ENCODE assay signal across 8 cellular contexts in genomic region chr11:70331320-70331843, GRCh38.
DNase-seq lines count a peak whose midpoint lies in the region; ATAC-seq and TF ChIP-seq lines count a peak whose summit lies in the region.
"Not testable (repeated sequence)": the region's sequence is repeated elsewhere in the genome, so short reads cannot be mapped to it uniquely, and the experiment has no call there.

No MANE protein-coding gene starts in this region.

- not testable (repeated sequence) for H3K4me3 ChIP-seq in AG10803 (ENCODE audit: low read length); PC-9; cardiac muscle cell; osteoblast (ENCODE audit: insufficient read depth, low read length); upper lobe of right lung

- not testable (repeated sequence) for H3K27ac ChIP-seq in PC-9; cardiac muscle cell; osteoblast (ENCODE audit: low read depth, low read length); upper lobe of right lung
- H3K27ac ChIP-seq in caudate nucleus (ENCODE audit: low read depth, low read length), result peak overlapping the region; percentile 33

- H2AFZ ChIP-seq in PC-9; osteoblast (ENCODE audit: low read length): not testable (repeated sequence)

- BruUV-seq in PC-9 (replicated peaks; lab: Mats Ljungman, UMichigan), result not testable (repeated sequence)

- not testable (repeated sequence) for H3K4me1 Mint-ChIP-seq in endothelial cell (ENCODE audit: unreplicated experiment)

- H3K4me3 Mint-ChIP-seq in endothelial cell (ENCODE audit: unreplicated experiment), result not testable (repeated sequence)

- not testable (repeated sequence) for H3K9me3 Mint-ChIP-seq in endothelial cell (ENCODE audit: unreplicated experiment)

- not testable (repeated sequence) for H3K9me3 ChIP-seq in PC-9 (ENCODE audit: insufficient read depth, low read depth); cardiac muscle cell (ENCODE audit: low read depth); osteoblast (ENCODE audit: low read depth, low read length); upper lobe of right lung

- H3K27me3 Mint-ChIP-seq in endothelial cell (ENCODE audit: unreplicated experiment), result not testable (repeated sequence)

- peaks cover 41% of the 10 kb centered on the region for H3K36me3 Mint-ChIP-seq in endothelial cell (ENCODE audit: low read depth, unreplicated experiment)

- intact Hi-C loops in PC-9 (cut with micrococcal nuclease; ENCODE audit: unreplicated experiment); upper lobe of right lung (cut with DNase I): not testable (repeated sequence)

- not testable (repeated sequence) for H3K27me3 ChIP-seq in PC-9 (ENCODE audit: insufficient read depth, low read depth); cardiac muscle cell; osteoblast (ENCODE audit: insufficient read depth, low read length); upper lobe of right lung

- POLR2A ChIA-PET in PC-9 (lab: Charles Lee; ENCODE audit: unreplicated experiment), result interaction anchor here (0.6 to 0.8 kb wide), 2 partner anchors 20 to 76 kb away, joined by 4 to 6 read pairs; no protein-coding TSS in a partner anchor

- H3K79me2 ChIP-seq in PC-9 (ENCODE audit: low read depth); osteoblast (ENCODE audit: insufficient read depth, low read length): not testable (repeated sequence)

- not testable (repeated sequence) for H4K20me1 ChIP-seq in PC-9 (ENCODE audit: insufficient read depth); osteoblast (ENCODE audit: insufficient read depth, low read length)

- not testable (repeated sequence) for H3K4me1 ChIP-seq in PC-9 (replicated peaks; ENCODE audit: insufficient read depth); osteoblast (ENCODE audit: insufficient read depth, low read length); upper lobe of right lung
- H3K4me1 ChIP-seq in cardiac muscle cell (ENCODE audit: low read depth), result peaks cover 26% of the 10 kb centered on the region

- not testable (repeated sequence) for DNase-seq in AG10803 (ENCODE audit: low read depth); PC-9; caudate nucleus (lab: John Stamatoyannopoulos, UW); endothelial cell (ENCODE audit: low spot score); cardiac muscle cell (ENCODE audit: low read depth in 1 of 2, low spot score in 1 of 2); osteoblast (ENCODE audit: insufficient read length, low spot score, missing footprints); upper lobe of right lung

- CTCF ChIA-PET in PC-9 (lab: Charles Lee), result not testable (repeated sequence)

- not testable (repeated sequence) for H3K9me2 ChIP-seq in PC-9 (ENCODE audit: insufficient read depth)

- H3K27ac Mint-ChIP-seq in endothelial cell (ENCODE audit: unreplicated experiment), result not testable (repeated sequence)

- peaks cover 21% of the 10 kb centered on the region; the same call in 1 of the 2 replicates for H3F3A ChIP-seq in PC-9 (ENCODE audit: insufficient read depth, low read depth)

- 0 out of 2 replicates have a peak, but pooled peaks have one; percentile 4 for TF ChIP-seq CTCF in AG10803 (conservative IDR thresholded peaks at IDR 0.05; ENCODE audit: low read length)
- TF ChIP-seq CTCF in GM12872 (IDR thresholded peaks at IDR 0.05; ENCODE audit: insufficient read depth, low read depth, low read length), result 0 out of 3 replicates have a peak, but pooled peaks have one; percentile 5
- TF ChIP-seq CTCF in PC-9 (conservative IDR thresholded peaks at IDR 0.05), result peak; percentile 54
- peak; percentile 53 for TF ChIP-seq CTCF in endothelial cell (IDR thresholded peaks at IDR 0.05; ENCODE audit: unreplicated experiment)
- TF ChIP-seq CTCF in cardiac muscle cell (IDR thresholded peaks at IDR 0.05; ENCODE audit: low read depth, low read length), result peak; percentile 4
- TF ChIP-seq CTCF in osteoblast (IDR thresholded peaks at IDR 0.05; ENCODE audit: extremely low read depth, low read depth, low read length), result peak; percentile 16
- TF ChIP-seq CTCF in upper lobe of right lung (IDR thresholded peaks at IDR 0.05), result peak; percentile 18

- H3K4me2 ChIP-seq in PC-9; osteoblast (ENCODE audit: insufficient read depth, low read length): not testable (repeated sequence)

- H3K36me3 ChIP-seq in PC-9 (ENCODE audit: low read depth) (peaks cover 58% of the 10 kb centered on the region), cardiac muscle cell (peaks cover 31% of the 10 kb centered on the region), osteoblast (ENCODE audit: insufficient read depth, low read length) (peaks cover 71% of the 10 kb centered on the region), upper lobe of right lung (peaks cover 88% of the 10 kb centered on the region)

- ATAC-seq in upper lobe of right lung, result peak; percentile 23

Comparison
In these comparisons a context has a peak if more than half of its experiments do, and no peak if none do; other contexts are left out.
1. CTCF ChIP-seq: peak in every context shown above with its lines; median percentile 54 in PC-9; 53 in endothelial cell; 18 in upper lobe of right lung; 16 in osteoblast; 5 in GM12872; 4 in AG10803; 4 in cardiac muscle cell.